In the genomic region with DNA sequence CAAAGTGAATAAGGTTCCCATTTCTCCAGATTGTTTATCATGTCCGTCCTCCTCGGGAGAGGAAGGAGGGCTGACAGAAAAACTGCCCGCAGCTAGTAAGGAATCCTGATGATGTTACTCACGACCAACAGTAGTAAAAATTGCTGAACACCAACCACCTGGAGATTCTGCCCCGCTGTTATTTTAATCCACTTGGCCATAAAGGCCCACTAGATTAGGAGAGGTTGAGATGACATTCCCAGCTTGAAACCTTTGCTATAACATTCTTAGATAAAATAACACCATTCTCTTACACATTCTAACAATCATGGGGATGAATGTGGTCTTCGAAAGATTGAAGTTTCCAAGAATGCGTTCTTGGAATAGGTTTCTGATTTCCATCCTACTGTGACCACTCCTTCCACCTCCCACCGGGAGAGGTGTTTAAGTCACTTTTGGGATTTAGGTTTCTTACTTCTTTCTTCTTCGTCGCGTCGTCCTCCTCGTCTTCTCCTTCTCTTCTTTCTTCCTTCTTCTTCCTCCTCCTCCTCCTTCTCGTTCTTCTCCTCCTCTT, we compare ENCODE assay signal across 8 cellular contexts.
DNase-seq lines count a peak whose midpoint lies in the region; ATAC-seq and TF ChIP-seq lines count a peak whose summit lies in the region.

No MANE protein-coding gene starts in this region.

- H3K4me3 ChIP-seq in ACC112 (ENCODE audit: low read depth, low read length) (peak overlapping the region; percentile 88), HEK293 (ENCODE audit: low read depth, low read length) (peak overlapping the region; percentile 72), mucosa of rectum (ENCODE audit: low read length in 2 of 2) (peak overlapping the region; percentile 64 to 74)

- no peaks in the 10 kb centered on the region for H3K79me2 ChIP-seq in ACC112 (ENCODE audit: control insufficient read depth, insufficient read depth, low read length, unreplicated experiment)

- H3K27ac ChIP-seq in ACC112 (ENCODE audit: low read depth, low read length), result no peak overlapping the region
- peak overlapping the region; percentile 99 for H3K27ac ChIP-seq in HEK293 (ENCODE audit: extremely low read depth, low read depth, low read length)
- no peak overlapping the region for H3K27ac ChIP-seq in mucosa of rectum (ENCODE audit: low read depth in 2 of 2, low read length in 2 of 2)

- no peaks in the 10 kb centered on the region for H3K36me3 Mint-ChIP-seq in central memory CD8-positive, alpha-beta T cell (ENCODE audit: insufficient read depth)

- peak overlapping the region; percentile 35 to 53 for H3K9ac ChIP-seq in mucosa of rectum (ENCODE audit: low read depth in 1 of 2, low read length in 2 of 2)

- H3K27ac Mint-ChIP-seq in central memory CD8-positive, alpha-beta T cell (ENCODE audit: low read depth), result no peak overlapping the region

- H3K9me3 ChIP-seq in HEK293 (ENCODE audit: control insufficient read depth, insufficient read depth, low read depth, low read length), result no peaks in the 10 kb centered on the region
- H3K9me3 ChIP-seq in mucosa of rectum (ENCODE audit: control insufficient read depth in 2 of 2, low read length in 2 of 2), result no peaks in the 10 kb centered on the region

- H3K36me3 ChIP-seq in ACC112 (ENCODE audit: insufficient read depth, low read length) (no peaks in the 10 kb centered on the region), HEK293 (ENCODE audit: control insufficient read depth in 2 of 2, insufficient read depth in 1 of 2, low read length in 2 of 2) (no peaks in the 10 kb centered on the region; a peak in 1 of 3 replicates), mucosa of rectum (ENCODE audit: control insufficient read depth in 2 of 2, insufficient read depth in 2 of 2, low read length in 2 of 2) (no peaks in the 10 kb centered on the region)

- peak overlapping the region; percentile 96 for H2AFZ ChIP-seq in ACC112 (ENCODE audit: low read length, unreplicated experiment)

- H3K27me3 Mint-ChIP-seq in central memory CD8-positive, alpha-beta T cell, result peaks cover 75% of the 10 kb centered on the region

- POLR2A ChIA-PET in HEK293 (lab: Yijun Ruan, JAX), result no interaction called here

- no peak for TF ChIP-seq CTCF in HEK293 (tag by site-specific recombination; IDR thresholded peaks at IDR 0.05)

- no peak for DNase-seq in central memory CD8-positive, alpha-beta T cell (ENCODE audit: low spot score in 2 of 2)

- peak overlapping the region; percentile 74 for H3K4me3 Mint-ChIP-seq in central memory CD8-positive, alpha-beta T cell

- H3K4me1 Mint-ChIP-seq in central memory CD8-positive, alpha-beta T cell, result peaks cover 11% of the 10 kb centered on the region

- no peak for ATAC-seq in central memory CD8-positive, alpha-beta T cell (replicated peaks; ENCODE audit: extremely low read depth, poor library complexity, severe bottlenecking)
- no peak for ATAC-seq in HG03175 (IDR thresholded peaks at IDR 0.05; ENCODE audit: unreplicated experiment)
- ATAC-seq in GM21717 (IDR thresholded peaks at IDR 0.05; ENCODE audit: unreplicated experiment), result no peak
- ATAC-seq in HG02678 (IDR thresholded peaks at IDR 0.05; ENCODE audit: unreplicated experiment), result no peak
- no peak for ATAC-seq in HG03565 (IDR thresholded peaks at IDR 0.05; ENCODE audit: unreplicated experiment)

- H3K27me3 ChIP-seq in ACC112 (ENCODE audit: insufficient read depth, low read length) (peaks cover 20% of the 10 kb centered on the region; the same call in 1 of the 2 replicates), mucosa of rectum (ENCODE audit: control insufficient read depth in 2 of 2, insufficient read depth in 2 of 2, low read length in 2 of 2) (peaks cover 27% of the 10 kb centered on the region in 2 donors)

- CTCF ChIA-PET in HEK293 (lab: Yijun Ruan, JAX), result interaction anchor here (2.2 kb wide), 1 partner anchor 16 kb away, joined by 8 read pairs; no protein-coding TSS in a partner anchor

- H3K9me3 Mint-ChIP-seq in central memory CD8-positive, alpha-beta T cell, result no peaks in the 10 kb centered on the region

- H3K4me1 ChIP-seq in ACC112 (ENCODE audit: control insufficient read depth, insufficient read depth, low read length, unreplicated experiment), result peaks cover 15% of the 10 kb centered on the region
- peaks cover 33% of the 10 kb centered on the region for H3K4me1 ChIP-seq in HEK293 (ENCODE audit: control insufficient read depth, insufficient read depth, low read length)
- peaks cover 9 to 19% of the 10 kb centered on the region in 2 donors for H3K4me1 ChIP-seq in mucosa of rectum (ENCODE audit: control insufficient read depth in 2 of 2, insufficient read depth in 2 of 2, low read length in 2 of 2)

TF ChIP-seq in HEK293, 187 proteins besides CTCF, POLR2A, EP300 and RAD21 (continues in another document):
- TF ChIP-seq ZNF366 (tag by site-specific recombination; conservative IDR thresholded peaks at IDR 0.05) (peak; percentile 87), ZSCAN23 (tag by site-specific recombination; IDR thresholded peaks at IDR 0.05) (peak; percentile 51; the same call in 1 of the 2 replicates), ZNF747 (tag by site-specific recombination; IDR thresholded peaks at IDR 0.05) (no peak), ZBTB11 (tag by site-specific recombination; conservative IDR thresholded peaks at IDR 0.05; ENCODE audit: low read depth) (peak; percentile 83), GLIS2 (tag by site-specific recombination; IDR thresholded peaks at IDR 0.05) (no peak), ZNF239 (tag by site-specific recombination; IDR thresholded peaks at IDR 0.05) (no peak), ZNF433 (tag by site-specific recombination; IDR thresholded peaks at IDR 0.05; ENCODE audit: low read depth) (no peak)
- TF ChIP-seq, protein P1, sequence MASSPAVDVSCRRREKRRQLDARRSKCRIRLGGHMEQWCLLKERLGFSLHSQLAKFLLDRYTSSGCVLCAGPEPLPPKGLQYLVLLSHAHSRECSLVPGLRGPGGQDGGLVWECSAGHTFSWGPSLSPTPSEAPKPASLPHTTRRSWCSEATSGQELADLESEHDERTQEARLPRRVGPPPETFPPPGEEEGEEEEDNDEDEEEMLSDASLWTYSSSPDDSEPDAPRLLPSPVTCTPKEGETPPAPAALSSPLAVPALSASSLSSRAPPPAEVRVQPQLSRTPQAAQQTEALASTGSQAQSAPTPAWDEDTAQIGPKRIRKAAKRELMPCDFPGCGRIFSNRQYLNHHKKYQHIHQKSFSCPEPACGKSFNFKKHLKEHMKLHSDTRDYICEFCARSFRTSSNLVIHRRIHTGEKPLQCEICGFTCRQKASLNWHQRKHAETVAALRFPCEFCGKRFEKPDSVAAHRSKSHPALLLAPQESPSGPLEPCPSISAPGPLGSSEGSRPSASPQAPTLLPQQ (tag by site-specific recombination; IDR thresholded peaks at IDR 0.05), result 0 out of 2 replicates have a peak, but pooled peaks have one; percentile 0
- TF ChIP-seq, protein P2, sequence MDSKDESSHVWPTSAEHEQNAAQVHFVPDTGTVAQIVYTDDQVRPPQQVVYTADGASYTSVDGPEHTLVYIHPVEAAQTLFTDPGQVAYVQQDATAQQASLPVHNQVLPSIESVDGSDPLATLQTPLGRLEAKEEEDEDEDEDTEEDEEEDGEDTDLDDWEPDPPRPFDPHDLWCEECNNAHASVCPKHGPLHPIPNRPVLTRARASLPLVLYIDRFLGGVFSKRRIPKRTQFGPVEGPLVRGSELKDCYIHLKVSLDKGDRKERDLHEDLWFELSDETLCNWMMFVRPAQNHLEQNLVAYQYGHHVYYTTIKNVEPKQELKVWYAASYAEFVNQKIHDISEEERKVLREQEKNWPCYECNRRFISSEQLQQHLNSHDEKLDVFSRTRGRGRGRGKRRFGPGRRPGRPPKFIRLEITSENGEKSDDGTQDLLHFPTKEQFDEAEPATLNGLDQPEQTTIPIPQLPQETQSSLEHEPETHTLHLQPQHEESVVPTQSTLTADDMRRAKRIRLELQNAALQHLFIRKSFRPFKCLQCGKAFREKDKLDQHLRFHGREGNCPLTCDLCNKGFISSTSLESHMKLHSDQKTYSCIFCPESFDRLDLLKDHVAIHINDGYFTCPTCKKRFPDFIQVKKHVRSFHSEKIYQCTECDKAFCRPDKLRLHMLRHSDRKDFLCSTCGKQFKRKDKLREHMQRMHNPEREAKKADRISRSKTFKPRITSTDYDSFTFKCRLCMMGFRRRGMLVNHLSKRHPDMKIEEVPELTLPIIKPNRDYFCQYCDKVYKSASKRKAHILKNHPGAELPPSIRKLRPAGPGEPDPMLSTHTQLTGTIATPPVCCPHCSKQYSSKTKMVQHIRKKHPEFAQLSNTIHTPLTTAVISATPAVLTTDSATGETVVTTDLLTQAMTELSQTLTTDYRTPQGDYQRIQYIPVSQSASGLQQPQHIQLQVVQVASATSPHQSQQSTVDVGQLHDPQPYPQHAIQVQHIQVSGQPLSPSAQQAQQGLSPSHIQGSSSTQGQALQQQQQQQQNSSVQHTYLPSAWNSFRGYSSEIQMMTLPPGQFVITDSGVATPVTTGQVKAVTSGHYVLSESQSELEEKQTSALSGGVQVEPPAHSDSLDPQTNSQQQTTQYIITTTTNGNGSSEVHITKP (tag by site-specific recombination; IDR thresholded peaks at IDR 0.05), result 0 out of 2 replicates have a peak, but pooled peaks have one; percentile 49
